In genomic region chr5:87121315-87122170, GRCh38 we compare ENCODE assay signal across 9 cellular contexts.
A peak's percentile ranks its signal among the peaks of the same experiment; 100 is the strongest.
DNase-seq lines count a peak whose midpoint lies in the region; ATAC-seq, FAIRE-seq and TF ChIP-seq lines count a peak whose summit lies in the region.
"Had no signal": no experiment of that assay in that cellular context is flagged by ENCODE, and none has a peak within 500 bp of the region (broad histone marks: within the 10 kb centered on the region; RNA-seq: fewer than 3 reads in every experiment).

No MANE protein-coding gene starts in this region.

- H3K9me3 ChIP-seq in endodermal cell (ENCODE audit: control insufficient read depth, low read length), result no peaks in the 10 kb centered on the region

- POLR2A ChIA-PET in activated CD8-positive, alpha-beta T cell treated with anti-CD3 and anti-CD28 coated beads, Interleukin-2, amount 10 ng/mL, durations not matched to agents 7 days and 5 days (lab: Charles Lee), result interaction anchor here (0.6 to 1.0 kb wide), 4 partner anchors 46 to 146 kb away, joined by 3 to 5 read pairs (median 4); partner anchors contain the start of gene RASA1

- peak; percentile 81 for FAIRE-seq in GM12892 (lab: Jason Lieb, UNC)

- TF ChIP-seq CTCF in fibroblast of villous mesenchyme (IDR thresholded peaks at IDR 0.05; ENCODE audit: insufficient read depth, low read depth, low read length) (no peak), endodermal cell (conservative IDR thresholded peaks at IDR 0.05) (no peak)

- no peak for TF ChIP-seq POLR2A in GM12892 (IDR thresholded peaks at IDR 0.05; ENCODE audit: low read depth, low read length)

- peaks cover 56% of the 10 kb centered on the region for H3K4me1 Mint-ChIP-seq in activated CD8-positive, alpha-beta T cell treated with anti-CD3 and anti-CD28 coated beads, Interleukin-2, amount 10 ng/mL, durations not matched to agents 7 days and 5 days (ENCODE audit: low read depth)
- H3K4me1 Mint-ChIP-seq in endodermal cell, result no peaks in the 10 kb centered on the region
- H3K4me1 Mint-ChIP-seq: brain had no signal

- peaks cover 4% of the 10 kb centered on the region for H3K9me3 Mint-ChIP-seq in activated CD8-positive, alpha-beta T cell treated with anti-CD3 and anti-CD28 coated beads, Interleukin-2, amount 10 ng/mL, durations not matched to agents 7 days and 5 days (ENCODE audit: insufficient read depth)
- no peaks in the 10 kb centered on the region for H3K9me3 Mint-ChIP-seq in endodermal cell
- H3K9me3 Mint-ChIP-seq: brain had no signal

- no peaks in the 10 kb centered on the region for H3K27me3 Mint-ChIP-seq in activated CD8-positive, alpha-beta T cell treated with anti-CD3 and anti-CD28 coated beads, Interleukin-2, amount 10 ng/mL, durations not matched to agents 7 days and 5 days (ENCODE audit: low read depth)
- H3K27me3 Mint-ChIP-seq in endodermal cell (ENCODE audit: insufficient read depth), result no peaks in the 10 kb centered on the region

- H3K27ac ChIP-seq in endodermal cell (ENCODE audit: low read depth, low read length), result no peak overlapping the region

- H3K27me3 ChIP-seq in endodermal cell (ENCODE audit: control insufficient read depth, insufficient read depth, low read length, poor library complexity, severe bottlenecking), result no peaks in the 10 kb centered on the region

- peak; percentile 91 for ATAC-seq in activated CD8-positive, alpha-beta T cell treated with anti-CD3 and anti-CD28 coated beads, Interleukin-2, amount 10 ng/mL, durations not matched to agents 7 days and 5 days

- H3K36me3 ChIP-seq in endodermal cell (ENCODE audit: control insufficient read depth, insufficient read depth, low read length), result no peaks in the 10 kb centered on the region

- H3K9ac ChIP-seq in endodermal cell (ENCODE audit: extremely low read depth, low read length, poor library complexity, severe bottlenecking), result no peak overlapping the region

- peaks cover 5% of the 10 kb centered on the region for H3K36me3 Mint-ChIP-seq in activated CD8-positive, alpha-beta T cell treated with anti-CD3 and anti-CD28 coated beads, Interleukin-2, amount 10 ng/mL, durations not matched to agents 7 days and 5 days (ENCODE audit: low read depth)
- H3K36me3 Mint-ChIP-seq in endodermal cell (ENCODE audit: low read depth), result no peaks in the 10 kb centered on the region
- H3K36me3 Mint-ChIP-seq: brain had no signal

- H3K4me3 Mint-ChIP-seq in activated CD8-positive, alpha-beta T cell treated with anti-CD3 and anti-CD28 coated beads, Interleukin-2, amount 10 ng/mL, durations not matched to agents 7 days and 5 days, result peak overlapping the region; percentile 27
- no peak overlapping the region for H3K4me3 Mint-ChIP-seq in endodermal cell
- H3K4me3 Mint-ChIP-seq: brain had no signal

- DNase-seq in GM12892 (ENCODE audit: insufficient read length), result no peak
- DNase-seq in HCEC 1CT, result peak; percentile 92
- DNase-seq in M059J (ENCODE audit: low read depth), result peak; percentile 93
- DNase-seq in activated CD8-positive, alpha-beta T cell treated with anti-CD3 and anti-CD28 coated beads, Interleukin-2, amount 10 ng/mL, durations not matched to agents 7 days and 5 days, result peak; percentile 65
- peak; percentile 81 for DNase-seq in fibroblast of villous mesenchyme (ENCODE audit: low read depth)
- peak; percentile 35 for DNase-seq in stimulated activated CD4-positive, alpha-beta T cell treated with anti-CD3 and anti-CD28 coated beads, Interleukin-2, amount 100 ng/mL, for 4 hours (ENCODE audit: low read depth)
- DNase-seq in DMS79 treated with DMSO at 0.1 percent for 48 hours (lab: John Stamatoyannopoulos, UW), result no peak
- no peak for DNase-seq in endodermal cell

- no peak overlapping the region for H3K4me3 ChIP-seq in fibroblast of villous mesenchyme (ENCODE audit: low read depth, low read length)
- H3K4me3 ChIP-seq in endodermal cell (ENCODE audit: low read length), result no peak overlapping the region

- 83 to 91% methylated on average over 4 to 5 of the region's 5 CpGs for WGBS in endodermal cell (ENCODE audit: insufficient coverage in 1 of 2, insufficient read length in 1 of 2), 2 experiments

- no peaks in the 10 kb centered on the region for H3K4me1 ChIP-seq in endodermal cell (ENCODE audit: control insufficient read depth, insufficient read depth, low read length)

- peak overlapping the region; percentile 85 for H3K27ac Mint-ChIP-seq in activated CD8-positive, alpha-beta T cell treated with anti-CD3 and anti-CD28 coated beads, Interleukin-2, amount 10 ng/mL, durations not matched to agents 7 days and 5 days
- no peak overlapping the region for H3K27ac Mint-ChIP-seq in endodermal cell
- H3K27ac Mint-ChIP-seq: brain had no signal

- CTCF ChIA-PET in activated CD8-positive, alpha-beta T cell treated with anti-CD3 and anti-CD28 coated beads, Interleukin-2, amount 10 ng/mL, durations not matched to agents 7 days and 5 days (lab: Charles Lee), result interaction anchor here (1.6 kb wide), 1 partner anchor 15 kb away, joined by 3 read pairs; no protein-coding TSS in a partner anchor

Comparison
In these comparisons a context has a peak if more than half of its experiments do, and no peak if none do; other contexts are left out.
1. DNase-seq: peak in HCEC 1CT (single experiment), M059J (single experiment), activated CD8-positive, alpha-beta T cell treated with anti-CD3 and anti-CD28 coated beads, Interleukin-2, amount 10 ng/mL, durations not matched to agents 7 days and 5 days (single experiment), fibroblast of villous mesenchyme (single experiment) and stimulated activated CD4-positive, alpha-beta T cell treated with anti-CD3 and anti-CD28 coated beads, Interleukin-2, amount 100 ng/mL, for 4 hours (single experiment); none in GM12892 (single experiment), DMS79 treated with DMSO at 0.1 percent for 48 hours (single experiment) and endodermal cell (single experiment).